Comparison of ENCODE assay signal across 7 cellular contexts in the genomic region with DNA sequence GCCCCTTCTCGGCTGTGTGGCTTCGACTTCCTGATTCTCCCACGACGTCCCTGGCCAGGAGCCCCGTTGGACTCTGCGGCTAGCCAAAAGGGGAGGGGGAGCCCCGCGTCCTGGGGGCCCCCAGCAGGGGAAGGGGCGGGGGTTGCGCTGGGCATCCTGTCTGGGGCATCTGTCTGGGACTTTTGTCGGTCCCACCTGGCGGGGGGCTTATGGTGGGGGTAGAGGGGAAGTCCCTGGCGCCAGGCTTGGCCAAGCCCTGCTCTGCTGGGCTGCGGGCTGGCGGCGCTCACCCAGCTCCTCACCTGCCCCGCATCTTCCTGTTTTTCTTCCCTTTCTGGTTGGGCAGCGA.
DNase-seq lines count a peak whose midpoint lies in the region; ATAC-seq and TF ChIP-seq lines count a peak whose summit lies in the region.
"Not testable (repeated sequence)": the region's sequence is repeated elsewhere in the genome, so short reads cannot be mapped to it uniquely, and the experiment has no call there.

No MANE protein-coding gene starts in this region.

- ATAC-seq in T-cell (replicated peaks in 1 of 4); naive B cell (ENCODE audit: low read depth in 2 of 2): not testable (repeated sequence)

- H4K20me1 ChIP-seq in smooth muscle cell (ENCODE audit: low read depth) = not testable (repeated sequence)

- not testable (repeated sequence) for H3K4me3 ChIP-seq in endodermal cell (ENCODE audit: low read length)
- H3K4me3 ChIP-seq in iPS DF 6.9 (ENCODE audit: low read length) (peak overlapping the region; percentile 37; the same call in 1 of the 2 replicates), smooth muscle cell (peak overlapping the region; percentile 30)

- not testable (repeated sequence) for H3K79me2 ChIP-seq in smooth muscle cell (ENCODE audit: low read depth)

- peak overlapping the region; percentile 20; the same call in 1 of the 2 replicates for H3K9ac ChIP-seq in ES-I3 (ENCODE audit: low read depth, low read length)
- not testable (repeated sequence) for H3K9ac ChIP-seq in endodermal cell (ENCODE audit: extremely low read depth, low read length, poor library complexity, severe bottlenecking); smooth muscle cell (ENCODE audit: low read depth)

- H3K4me2 ChIP-seq in smooth muscle cell = peak overlapping the region; percentile 80

- CTCF ChIA-PET in T-cell (lab: Charles Lee) = not testable (repeated sequence)

- H3K9me3 ChIP-seq in ES-I3 (ENCODE audit: control insufficient read depth, insufficient read depth, low read length); endodermal cell (ENCODE audit: control insufficient read depth, low read length); iPS DF 6.9 (ENCODE audit: control insufficient read depth, insufficient read depth, low read length); smooth muscle cell (replicated peaks; ENCODE audit: low read depth): not testable (repeated sequence)

- not testable (repeated sequence) for TF ChIP-seq CTCF in brain (conservative IDR thresholded peaks at IDR 0.05); endodermal cell (conservative IDR thresholded peaks at IDR 0.05); smooth muscle cell (IDR thresholded peaks at IDR 0.05; ENCODE audit: borderline replicate concordance, insufficient read depth, poor library complexity, severe bottlenecking)

- H3K27me3 ChIP-seq in endodermal cell (ENCODE audit: control insufficient read depth, insufficient read depth, low read length, poor library complexity, severe bottlenecking) (peaks cover 30% of the 10 kb centered on the region), smooth muscle cell (ENCODE audit: low read depth) (peaks cover 37% of the 10 kb centered on the region)
- H3K27me3 ChIP-seq in iPS DF 6.9 (ENCODE audit: control insufficient read depth, insufficient read depth, low read length) = not testable (repeated sequence)

- not testable (repeated sequence) for H3K9me3 Mint-ChIP-seq in T-cell, brain, endodermal cell, naive B cell

- H3K4me1 Mint-ChIP-seq in T-cell, brain, endodermal cell, naive B cell: not testable (repeated sequence)

- DNase-seq in T-cell; iPS DF 6.9 (ENCODE audit: low read depth, low spot score); naive B cell; smooth muscle cell (lab: John Stamatoyannopoulos, UW; ENCODE audit: unreplicated experiment): not testable (repeated sequence)
- peak; percentile 58 for DNase-seq in endodermal cell

- peak overlapping the region; percentile 21 to 69 (median 34) for H3K4me3 Mint-ChIP-seq in T-cell
- peak overlapping the region in 4 of 5 experiments; percentile 16 to 75 (median 52) for H3K4me3 Mint-ChIP-seq in brain
- peak overlapping the region; percentile 50 for H3K4me3 Mint-ChIP-seq in endodermal cell
- peak overlapping the region in 5 of 8 donors; percentile 15 to 69 (median 46) for H3K4me3 Mint-ChIP-seq in naive B cell

- H3K27ac Mint-ChIP-seq in T-cell, brain, endodermal cell, naive B cell: not testable (repeated sequence)

- not testable (repeated sequence) for H3K36me3 Mint-ChIP-seq in T-cell; brain; endodermal cell (ENCODE audit: low read depth); naive B cell

- H2AFZ ChIP-seq in smooth muscle cell (ENCODE audit: low read depth) = not testable (repeated sequence)

- 4% methylated on average over 9 of the region's 18 CpGs; no CpG with 5 or more reads in 1 of the 2 experiments for WGBS in endodermal cell (ENCODE audit: insufficient coverage in 1 of 2, insufficient read length in 1 of 2), 2 experiments
- no CpG with 5 or more reads among the region's 18 CpGs for WGBS in iPS DF 6.9 (ENCODE audit: insufficient coverage, insufficient read length)
- 9% methylated on average over 10 of the region's 18 CpGs for WGBS in smooth muscle cell (ENCODE audit: low lambda C conversion rate)

- H3K4me1 ChIP-seq in ES-I3 (ENCODE audit: insufficient read depth, low read length); endodermal cell (ENCODE audit: control insufficient read depth, insufficient read depth, low read length); iPS DF 6.9 (ENCODE audit: control insufficient read depth, insufficient read depth, low read length); smooth muscle cell (ENCODE audit: low read depth): not testable (repeated sequence)

- not testable (repeated sequence) for H3K36me3 ChIP-seq in ES-I3 (ENCODE audit: insufficient read depth, low read length); endodermal cell (ENCODE audit: control insufficient read depth, insufficient read depth, low read length); iPS DF 6.9 (ENCODE audit: control insufficient read depth, insufficient read depth, low read length); smooth muscle cell (ENCODE audit: low read depth)

- POLR2A ChIA-PET in T-cell (lab: Charles Lee) = not testable (repeated sequence)

- peaks cover 23 to 47% of the 10 kb centered on the region in 2 donors for H3K27me3 Mint-ChIP-seq in T-cell
- H3K27me3 Mint-ChIP-seq in brain = peaks cover 60% of the 10 kb centered on the region
- peaks cover 59% of the 10 kb centered on the region for H3K27me3 Mint-ChIP-seq in endodermal cell (ENCODE audit: insufficient read depth)
- H3K27me3 Mint-ChIP-seq in naive B cell = peaks cover 33 to 74% (median 42%) of the 10 kb centered on the region in 3 donors

- not testable (repeated sequence) for H3K27ac ChIP-seq in endodermal cell (ENCODE audit: low read depth, low read length); iPS DF 6.9 (ENCODE audit: low read length); smooth muscle cell (ENCODE audit: low read depth)

- H3F3A ChIP-seq in smooth muscle cell (ENCODE audit: low read depth) = not testable (repeated sequence)
